In genomic region chr18:22203892-22204536, GRCh38 we compare ENCODE assay signal across 26 cellular contexts. TPM values are rescaled to one million over a fixed set of nuclear protein-coding genes. Genes with fewer than 3 reads are reported as not detected.
"Had no signal": no experiment of that assay in that cellular context is flagged by ENCODE, and none has a peak within 500 bp of the region (broad histone marks: within the 10 kb centered on the region; RNA-seq: fewer than 3 reads in every experiment).

No MANE protein-coding gene starts in this region.

- H3K9me3 ChIP-seq: body of pancreas, gastroesophageal sphincter, prostate gland, tibial nerve, uterus had no signal

- H3K36me3 Mint-ChIP-seq: activated CD8-positive, alpha-beta memory T cell treated with anti-CD3 and anti-CD28 coated beads, Interleukin-2, amount 10 ng/mL, durations not matched to agents 7 days and 5 days; activated naive CD4-positive, alpha-beta T cell treated with anti-CD3 and anti-CD28 coated beads, Interleukin-2, amount 10 ng/mL, durations not matched to agents 7 days and 5 days; naive thymus-derived CD4-positive, alpha-beta T cell; T-cell had no signal

- H3K36me3 ChIP-seq: prostate gland, tibial nerve, uterus had no signal

- DNase-seq: activated CD4-positive, alpha-beta T cell treated with anti-CD3 and anti-CD28 coated beads, Interleukin-2, amount 10 ng/mL, durations not matched to agents 7 days and 5 days; activated CD4-positive, CD25-positive, alpha-beta regulatory T cell treated with anti-CD3 and anti-CD28 coated beads, Interleukin-2, amount 50 U/mL, for 72 hours; activated CD8-positive, alpha-beta memory T cell treated with anti-CD3 and anti-CD28 coated beads, Interleukin-2, amount 10 ng/mL, durations not matched to agents 7 days and 5 days; activated CD8-positive, alpha-beta T cell treated with anti-CD3 and anti-CD28 coated beads for 36 hours; activated effector memory CD4-positive, alpha-beta T cell treated with anti-CD3 and anti-CD28 coated beads, Interleukin-2, amount 50 U/mL, for 16 hours; activated naive CD4-positive, alpha-beta T cell treated with anti-CD3 and anti-CD28 coated beads, Interleukin-2, amount 10 ng/mL, durations not matched to agents 7 days and 5 days; activated T-cell treated with anti-CD3 and anti-CD28 coated beads for 4 hours; body of pancreas; caudate nucleus; effector memory CD8-positive, alpha-beta T cell; head of caudate nucleus; kidney; naive thymus-derived CD4-positive, alpha-beta T cell; stimulated activated CD4-positive, alpha-beta T cell treated with anti-CD3 and anti-CD28 coated beads, Interleukin-1b, Interleukin-23, amount 100 ng/mL, for 48 hours; substantia nigra; T-cell; uterus had no signal

- H3K4me3 ChIP-seq: body of pancreas, gastroesophageal sphincter, lung, prostate gland, skin epidermis, tibial nerve, uterus had no signal

- H3K4me1 Mint-ChIP-seq: activated CD4-positive, alpha-beta T cell treated with anti-CD3 and anti-CD28 coated beads, Interleukin-2, amount 10 ng/mL, durations not matched to agents 7 days and 5 days; activated CD8-positive, alpha-beta memory T cell treated with anti-CD3 and anti-CD28 coated beads, Interleukin-2, amount 10 ng/mL, durations not matched to agents 7 days and 5 days; activated naive CD4-positive, alpha-beta T cell treated with anti-CD3 and anti-CD28 coated beads, Interleukin-2, amount 10 ng/mL, durations not matched to agents 7 days and 5 days; naive thymus-derived CD4-positive, alpha-beta T cell; T-cell had no signal

- H3K27me3 ChIP-seq: body of pancreas, gastroesophageal sphincter, tibial nerve, uterus had no signal

- H3K27ac Mint-ChIP-seq: activated CD4-positive, alpha-beta T cell treated with anti-CD3 and anti-CD28 coated beads, Interleukin-2, amount 10 ng/mL, durations not matched to agents 7 days and 5 days; activated CD8-positive, alpha-beta memory T cell treated with anti-CD3 and anti-CD28 coated beads, Interleukin-2, amount 10 ng/mL, durations not matched to agents 7 days and 5 days; activated CD8-positive, alpha-beta T cell treated with anti-CD3 and anti-CD28 coated beads for 36 hours; activated naive CD4-positive, alpha-beta T cell treated with anti-CD3 and anti-CD28 coated beads, Interleukin-2, amount 10 ng/mL, durations not matched to agents 7 days and 5 days; naive thymus-derived CD4-positive, alpha-beta T cell; stimulated activated naive CD8-positive, alpha-beta T cell treated with anti-CD3 and anti-CD28 coated beads, Interleukin-15, Interleukin-2, amounts not matched to agents 100 ng/mL and 50 ng/mL, for 24 hours; T-cell; T-helper 2 cell treated with Interferon-gamma antibody and Interleukin-4, amounts not matched to agents 5 μg/mL and 100 μg/mL, for 36 hours had no signal

- FAIRE-seq: kidney had no signal

- H3K4me3 Mint-ChIP-seq: activated CD4-positive, alpha-beta T cell treated with anti-CD3 and anti-CD28 coated beads, Interleukin-2, amount 10 ng/mL, durations not matched to agents 7 days and 5 days; activated CD8-positive, alpha-beta memory T cell treated with anti-CD3 and anti-CD28 coated beads, Interleukin-2, amount 10 ng/mL, durations not matched to agents 7 days and 5 days; activated CD8-positive, alpha-beta T cell treated with anti-CD3 and anti-CD28 coated beads for 36 hours; activated naive CD4-positive, alpha-beta T cell treated with anti-CD3 and anti-CD28 coated beads, Interleukin-2, amount 10 ng/mL, durations not matched to agents 7 days and 5 days; effector memory CD8-positive, alpha-beta T cell; naive thymus-derived CD4-positive, alpha-beta T cell; stimulated activated naive CD8-positive, alpha-beta T cell treated with anti-CD3 and anti-CD28 coated beads, Interleukin-15, Interleukin-2, amounts not matched to agents 100 ng/mL and 50 ng/mL, for 24 hours; T-cell; T-helper 2 cell treated with Interferon-gamma antibody and Interleukin-4, amounts not matched to agents 5 μg/mL and 100 μg/mL, for 36 hours had no signal

- H3K4me1 ChIP-seq: gastroesophageal sphincter, prostate gland, tibial nerve had no signal

- H3K27me3 Mint-ChIP-seq: activated CD8-positive, alpha-beta memory T cell treated with anti-CD3 and anti-CD28 coated beads, Interleukin-2, amount 10 ng/mL, durations not matched to agents 7 days and 5 days; stimulated activated naive CD8-positive, alpha-beta T cell treated with anti-CD3 and anti-CD28 coated beads, Interleukin-15, Interleukin-2, amounts not matched to agents 100 ng/mL and 50 ng/mL, for 24 hours had no signal

- ATAC-seq: activated CD8-positive, alpha-beta memory T cell treated with anti-CD3 and anti-CD28 coated beads, Interleukin-2, amount 10 ng/mL, durations not matched to agents 7 days and 5 days; activated CD8-positive, alpha-beta T cell treated with anti-CD3 and anti-CD28 coated beads for 36 hours; body of pancreas; effector memory CD8-positive, alpha-beta T cell; gastroesophageal sphincter; naive thymus-derived CD4-positive, alpha-beta T cell; T-cell had no signal

- H3K27ac ChIP-seq: epithelial cell of prostate, gastroesophageal sphincter, prostate gland, skin epidermis, tibial nerve, VCaP had no signal

- H3K9me3 Mint-ChIP-seq: activated CD4-positive, alpha-beta T cell treated with anti-CD3 and anti-CD28 coated beads, Interleukin-2, amount 10 ng/mL, durations not matched to agents 7 days and 5 days; activated CD8-positive, alpha-beta T cell treated with anti-CD3 and anti-CD28 coated beads for 36 hours; activated naive CD4-positive, alpha-beta T cell treated with anti-CD3 and anti-CD28 coated beads, Interleukin-2, amount 10 ng/mL, durations not matched to agents 7 days and 5 days; effector memory CD8-positive, alpha-beta T cell; naive thymus-derived CD4-positive, alpha-beta T cell; stimulated activated naive CD8-positive, alpha-beta T cell treated with anti-CD3 and anti-CD28 coated beads, Interleukin-15, Interleukin-2, amounts not matched to agents 100 ng/mL and 50 ng/mL, for 24 hours; T-cell; T-helper 2 cell treated with Interferon-gamma antibody and Interleukin-4, amounts not matched to agents 5 μg/mL and 100 μg/mL, for 36 hours had no signal

RNA-seq across cellular contexts. Expression of gene GATA6, which starts 34.6 kb away (rescaled TPM):
- total RNA-seq: activated CD4-positive, alpha-beta T cell treated with anti-CD3 and anti-CD28 coated beads, Interleukin-2, amount 10 ng/mL, durations not matched to agents 7 days and 5 days; activated CD8-positive, alpha-beta memory T cell treated with anti-CD3 and anti-CD28 coated beads, Interleukin-2, amount 10 ng/mL, durations not matched to agents 7 days and 5 days; activated CD8-positive, alpha-beta T cell treated with anti-CD3 and anti-CD28 coated beads for 36 hours had no signal
- polyA plus RNA-seq: naive thymus-derived CD4-positive, alpha-beta T cell had no signal
